Comparison of ENCODE assay signal across 1 cellular context in genomic region chr1:162497723-162498441, GRCh38.
TF ChIP-seq lines count a peak whose summit lies in the region.

UHMK1 (plus strand) TSS chr1:162497818; CDS start chr1:162498001, 183 bp downstream.

TF ChIP-seq in HepG2, 621 proteins besides CTCF, POLR2A, EP300 and RAD21 (continued from another document and continues in another):
- TF ChIP-seq IRF9 (CRISPR knock-in tag; IDR thresholded peaks at IDR 0.05; ENCODE audit: borderline replicate concordance) (peak; percentile 84; the same call in 1 of the 2 replicates), PRDM15 (CRISPR knock-in tag; IDR thresholded peaks at IDR 0.05) (no peak), ZNF646 (CRISPR knock-in tag; IDR thresholded peaks at IDR 0.05) (peak; percentile 25; the same call in 1 of the 2 replicates), UBTF (CRISPR knock-in tag; IDR thresholded peaks at IDR 0.05) (peak; percentile 90), RARA (CRISPR knock-in tag; IDR thresholded peaks at IDR 0.05) (no peak), SKI (IDR thresholded peaks at IDR 0.05; ENCODE audit: partially characterized antibody) (no peak), DR1 (CRISPR knock-in tag; IDR thresholded peaks at IDR 0.05) (peak; percentile 70), ZFP36L2 (CRISPR knock-in tag; IDR thresholded peaks at IDR 0.05) (no peak; the same call in 1 of the 2 replicates), KAT7 (CRISPR knock-in tag; IDR thresholded peaks at IDR 0.05; ENCODE audit: borderline replicate concordance) (peak; percentile 87; the same call in 1 of the 2 replicates), SP5 (CRISPR knock-in tag; IDR thresholded peaks at IDR 0.05; ENCODE audit: borderline replicate concordance, low read depth) (no peak), ARNT (IDR thresholded peaks at IDR 0.05) (no peak), SP2 (CRISPR knock-in tag; IDR thresholded peaks at IDR 0.05) (peak; percentile 63), ZNF512 (CRISPR knock-in tag; IDR thresholded peaks at IDR 0.05) (no peak), SOX13 (IDR thresholded peaks at IDR 0.05) (no peak), SOX13 (CRISPR knock-in tag; conservative IDR thresholded peaks at IDR 0.05 in 1 of 2, IDR thresholded peaks at IDR 0.05 in 1 of 2) (0 out of 4 replicates have a peak, but pooled peaks of 1 of the 2 experiments have one; percentile 20), ZNF260 (CRISPR knock-in tag; IDR thresholded peaks at IDR 0.05; ENCODE audit: borderline replicate concordance, low read depth) (no peak), POLR2G (IDR thresholded peaks at IDR 0.05; ENCODE audit: low read depth, low read length) (peak; percentile 91), CAMTA2 (CRISPR knock-in tag; IDR thresholded peaks at IDR 0.05; ENCODE audit: borderline replicate concordance) (peak; percentile 89; the same call in 1 of the 2 replicates), MAFF (IDR thresholded peaks at IDR 0.05; ENCODE audit: low read depth, low read length) (no peak), ZNF33A (CRISPR knock-in tag; IDR thresholded peaks at IDR 0.05; ENCODE audit: borderline replicate concordance) (no peak), THAP11 (CRISPR knock-in tag; IDR thresholded peaks at IDR 0.05) (peak; percentile 72), ZBED4 (CRISPR knock-in tag; IDR thresholded peaks at IDR 0.05; ENCODE audit: borderline replicate concordance) (no peak), ZNF639 (CRISPR knock-in tag; conservative IDR thresholded peaks at IDR 0.05) (no peak), POLR2AphosphoS2 (IDR thresholded peaks at IDR 0.05; ENCODE audit: low read depth, low read length) (no peak), HOXA9 (CRISPR knock-in tag; IDR thresholded peaks at IDR 0.05; ENCODE audit: borderline replicate concordance) (no peak), ZMAT5 (CRISPR knock-in tag; IDR thresholded peaks at IDR 0.05; ENCODE audit: borderline replicate concordance, low read depth) (no peak), CREBL2 (CRISPR knock-in tag; IDR thresholded peaks at IDR 0.05; ENCODE audit: borderline replicate concordance) (no peak), BCLAF1 (IDR thresholded peaks at IDR 0.05) (no peak), ZNF850 (CRISPR knock-in tag; conservative IDR thresholded peaks at IDR 0.05) (no peak)
